ENCODE assay signal across 9 cellular contexts in genomic region chr16:15899538-15900100, GRCh38. TPM values are rescaled to one million over a fixed set of nuclear protein-coding genes. Genes with fewer than 3 reads are reported as not detected.
DNase-seq lines count a peak whose midpoint lies in the region; ATAC-seq and TF ChIP-seq lines count a peak whose summit lies in the region.
"Had no signal": no experiment of that assay in that cellular context is flagged by ENCODE, and none has a peak within 500 bp of the region (broad histone marks: within the 10 kb centered on the region; RNA-seq: fewer than 3 reads in every experiment).

No MANE protein-coding gene starts in this region.

- H3K36me3 ChIP-seq in mucosa of descending colon (ENCODE audit: low read depth) (no peaks in the 10 kb centered on the region), H7 (replicated peaks; ENCODE audit: control insufficient read depth, insufficient read depth, low read length) (no peaks in the 10 kb centered on the region)

- TF ChIP-seq CTCF in mucosa of descending colon (IDR thresholded peaks at IDR 0.05) = no peak

- H3K9me3 Mint-ChIP-seq in activated naive CD4-positive, alpha-beta T cell treated with anti-CD3 and anti-CD28 coated beads, Interleukin-2, amount 50 U/mL, for 72 hours = no peaks in the 10 kb centered on the region

- DNase-seq in AG08396 (ENCODE audit: low spot score) (peak; percentile 55), HuH-7 (ENCODE audit: low spot score) (peak; percentile 43), mucosa of descending colon (peak in 2 of 3 donors; percentile 31 to 35), H7 (no peak), nucleus accumbens (lab: John Stamatoyannopoulos, UW) (no peak)
- peak; percentile 48 to 63 for DNase-seq in activated naive CD4-positive, alpha-beta T cell treated with anti-CD3 and anti-CD28 coated beads, Interleukin-2, amount 50 U/mL, for 72 hours (ENCODE audit: low spot score in 2 of 2)

- peak overlapping the region in 1 of 2 donors; percentile 29 for H3K27ac Mint-ChIP-seq in activated naive CD4-positive, alpha-beta T cell treated with anti-CD3 and anti-CD28 coated beads, Interleukin-2, amount 50 U/mL, for 72 hours

- H3K4me1 ChIP-seq in mucosa of descending colon (ENCODE audit: low read depth) = no peaks in the 10 kb centered on the region

- H3K27me3 ChIP-seq in H7 (ENCODE audit: control insufficient read depth, insufficient read depth, low read length) = no peaks in the 10 kb centered on the region

- ATAC-seq in GM18907 (IDR thresholded peaks at IDR 0.05; ENCODE audit: unreplicated experiment) = peak; percentile 75
- peak; percentile 94 to 97 for ATAC-seq in activated naive CD4-positive, alpha-beta T cell treated with anti-CD3 and anti-CD28 coated beads, Interleukin-2, amount 50 U/mL, for 72 hours
- ATAC-seq in mucosa of descending colon = peak; percentile 99
- ATAC-seq in HG03095 (IDR thresholded peaks at IDR 0.05; ENCODE audit: unreplicated experiment) = no peak

- H3K36me3 Mint-ChIP-seq in activated naive CD4-positive, alpha-beta T cell treated with anti-CD3 and anti-CD28 coated beads, Interleukin-2, amount 50 U/mL, for 72 hours = no peaks in the 10 kb centered on the region

- no peaks in the 10 kb centered on the region for H3K9me3 ChIP-seq in mucosa of descending colon

- H3K4me3 ChIP-seq in mucosa of descending colon (no peak overlapping the region), H7 (ENCODE audit: insufficient read depth, low read depth, low read length) (no peak overlapping the region)

- intact Hi-C loops in mucosa of descending colon (cut with DNase I, micrococcal nuclease) = loop anchor here in 1 of 2 donors (10.0 kb wide), 1 partner anchor 45 kb away; the partner anchor contains the start of gene ABCC1

RNA-seq across cellular contexts. Expression of gene CEP20, which starts 11.2 kb away (rescaled TPM):
- total RNA-seq in activated naive CD4-positive, alpha-beta T cell treated with anti-CD3 and anti-CD28 coated beads, Interleukin-2, amount 50 U/mL, for 72 hours = 10 to 100 TPM; 38.7 to 97.5 TPM
- total RNA-seq in mucosa of descending colon = 10 to 100 TPM; 23.2 to 26.8 (median 26.4) TPM
- 56.2 and 69.5 TPM in 2 replicates for total RNA-seq in H7 (2014; rRNA removed; shearing (Covaris generic))

RNA-seq across cellular contexts. Expression of gene MYH11, which starts 42.8 kb away (rescaled TPM):
- total RNA-seq in activated naive CD4-positive, alpha-beta T cell treated with anti-CD3 and anti-CD28 coated beads, Interleukin-2, amount 50 U/mL, for 72 hours = under 1 TPM in 1 of 2 donors, not detected in 1; 0.07 TPM
- total RNA-seq in mucosa of descending colon = 1,000 to 10,000 TPM in 1 of 3 donors, 100 to 1,000 TPM in 1, 10 to 100 TPM in 1; 98.2 to 5,005 (median 282) TPM
- not detected in 2 replicates for total RNA-seq in H7 (2014; rRNA removed; shearing (Covaris generic))
- total RNA-seq: glomerular endothelial cell had no signal

RNA-seq across cellular contexts. Expression of gene ABCC1, which starts 49.8 kb away (rescaled TPM):
- total RNA-seq in activated naive CD4-positive, alpha-beta T cell treated with anti-CD3 and anti-CD28 coated beads, Interleukin-2, amount 50 U/mL, for 72 hours = 10 to 100 TPM; 51.8 to 66.9 TPM
- 10 to 100 TPM; 13.8 to 40.0 (median 25.5) TPM for total RNA-seq in mucosa of descending colon
- total RNA-seq in H7 (2014; rRNA removed; shearing (Covaris generic)) = 22.0 and 29.5 TPM in 2 replicates

Comparison
In these comparisons a context has a peak if more than half of its experiments do, and no peak if none do; other contexts are left out.
1. DNase-seq: peak in AG08396 (single experiment), HuH-7 (single experiment), activated naive CD4-positive, alpha-beta T cell treated with anti-CD3 and anti-CD28 coated beads, Interleukin-2, amount 50 U/mL, for 72 hours (2 of 2) and mucosa of descending colon (2 of 3); none in H7 (single experiment) and nucleus accumbens (0 of 56).
2. RNA of gene MYH11, which starts 42.8 kb away (total RNA-seq): 98.2 to 5,005 TPM in mucosa of descending colon; 0.07 TPM in activated naive CD4-positive, alpha-beta T cell treated with anti-CD3 and anti-CD28 coated beads, Interleukin-2, amount 50 U/mL, for 72 hours and not detected in H7; every median in the first group is over 10 times any median in the second.